In the genomic region with DNA sequence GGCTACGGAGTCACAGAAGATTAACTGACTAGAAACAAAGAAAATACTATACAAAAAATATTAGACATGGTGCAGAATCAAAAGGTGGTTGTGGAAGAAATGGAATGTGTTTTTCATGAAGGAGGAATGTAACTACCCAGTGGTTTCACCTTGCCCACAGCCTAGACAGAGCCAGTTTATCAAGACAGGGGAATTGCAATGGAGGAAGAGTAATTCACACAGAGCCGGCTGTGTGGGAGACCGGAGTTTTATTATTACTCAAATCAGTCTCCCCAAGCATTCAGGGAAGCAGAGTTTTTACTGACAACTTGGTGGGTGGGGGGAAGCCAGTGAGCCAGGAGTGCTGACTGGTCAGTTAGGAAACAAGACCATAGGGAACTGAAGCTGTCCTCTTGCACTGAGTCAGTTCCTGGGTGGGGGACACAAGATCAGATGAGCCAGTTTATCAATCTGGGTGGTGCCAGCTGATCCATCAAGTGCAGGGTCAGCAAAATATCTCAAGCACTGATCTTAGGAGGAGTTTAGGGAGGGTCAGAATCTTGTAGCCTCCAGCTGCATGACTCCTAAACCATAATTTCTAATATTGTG, we compare ENCODE assay signal across 1 cellular context.
A peak's percentile ranks its signal among the peaks of the same experiment; 100 is the strongest.
TF ChIP-seq lines count a peak whose summit lies in the region.

No MANE protein-coding gene starts in this region.

TF ChIP-seq in A549, 52 proteins besides CTCF, POLR2A, EP300 and RAD21:
- peak; percentile 65 for TF ChIP-seq MAFK (IDR thresholded peaks at IDR 0.05; ENCODE audit: partially characterized antibody)
